10 cellular contexts compared by ENCODE assay signal in the genomic region with DNA sequence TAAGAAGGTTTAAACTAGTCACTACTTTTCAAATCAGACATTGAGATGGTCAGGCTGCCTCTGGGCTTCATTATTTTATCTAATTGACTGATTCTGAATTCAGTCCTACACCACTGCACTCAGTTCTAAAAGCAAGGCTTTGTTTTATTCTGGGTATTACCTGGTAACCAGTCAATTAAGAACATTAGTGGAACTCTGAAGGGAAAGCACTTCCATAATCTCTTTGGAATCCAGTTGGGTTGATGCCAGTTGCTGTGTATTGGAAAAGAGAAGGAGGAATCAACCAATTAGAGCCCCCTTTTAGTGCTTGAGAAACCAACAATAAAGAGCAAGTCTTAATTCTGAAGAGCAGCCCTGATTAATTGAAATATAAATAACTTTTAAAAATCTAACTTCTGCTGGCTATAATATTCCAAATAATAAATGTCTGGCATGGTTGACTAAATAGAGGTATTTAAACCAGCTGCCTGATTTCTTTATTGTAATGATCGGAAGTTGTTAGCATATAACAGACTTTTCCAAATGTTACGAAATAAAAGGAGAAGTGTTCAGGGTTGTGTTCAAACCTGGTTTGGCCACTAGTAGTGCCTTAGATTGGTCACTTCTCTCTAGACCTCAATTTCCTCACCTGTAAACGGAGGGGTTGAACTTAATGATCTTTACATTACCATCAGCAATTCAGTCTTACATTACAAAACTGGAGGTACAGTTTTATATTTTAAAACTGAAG. TPM values are rescaled to one million over a fixed set of nuclear protein-coding genes. Genes with fewer than 3 reads are reported as not detected.
DNase-seq lines count a peak whose midpoint lies in the region; ATAC-seq and TF ChIP-seq lines count a peak whose summit lies in the region.
"Had no signal": no experiment of that assay in that cellular context is flagged by ENCODE, and none has a peak within 500 bp of the region (broad histone marks: within the 10 kb centered on the region; RNA-seq: fewer than 3 reads in every experiment).

No MANE protein-coding gene starts in this region.

- H3K9me3 Mint-ChIP-seq in MCF 10A (ENCODE audit: unreplicated experiment): no peaks in the 10 kb centered on the region

- no peak overlapping the region for H3K4me3 Mint-ChIP-seq in MCF 10A (ENCODE audit: unreplicated experiment)

- peaks cover 30% of the 10 kb centered on the region for H3K36me3 Mint-ChIP-seq in MCF 10A (ENCODE audit: insufficient read depth, unreplicated experiment)

- peaks cover 25% of the 10 kb centered on the region for H3K4me1 Mint-ChIP-seq in MCF 10A (ENCODE audit: insufficient read depth, unreplicated experiment)

- in situ Hi-C loops in transverse colon (cut with MboI; ENCODE audit: low pct_ligation_motif_present in 1 of 4, low pct_unique_long_range_greater_than_20kb in 1 of 4, low sequenced_read_pairs in 3 of 4): no loop called here

- DNase-seq in breast epithelium (ENCODE audit: low spot score in 2 of 2): no peak
- no peak for DNase-seq in MCF 10A (ENCODE audit: unreplicated experiment)
- peak; percentile 77 for DNase-seq in astrocyte of the hippocampus (ENCODE audit: low read depth, low spot score)
- peak; percentile 18 for DNase-seq in left kidney (ENCODE audit: low read depth, low spot score)
- no peak for DNase-seq in transverse colon
- DNase-seq in cerebellum (ENCODE audit: low spot score): no peak
- no peak for DNase-seq in AG08395 (ENCODE audit: low spot score)
- DNase-seq: SHP77 had no signal

- H3K36me3 ChIP-seq in breast epithelium (no peaks in the 10 kb centered on the region), transverse colon (no peaks in the 10 kb centered on the region)
- H3K36me3 ChIP-seq: colonic mucosa had no signal

- peak in 1 of 3 donors; percentile 8 for TF ChIP-seq CTCF in breast epithelium (IDR thresholded peaks at IDR 0.05)
- no peak for TF ChIP-seq CTCF in MCF 10A (IDR thresholded peaks at IDR 0.05; ENCODE audit: unreplicated experiment)
- peak in 3 of 5 experiments; percentile 10 to 48 (median 45) for TF ChIP-seq CTCF in transverse colon (IDR thresholded peaks at IDR 0.05)

- BruUV-seq in MCF 10A (replicated peaks; lab: Mats Ljungman, UMichigan): no TSS peak

- H3K27ac Mint-ChIP-seq in MCF 10A (ENCODE audit: low read depth, unreplicated experiment): no peak overlapping the region

- POLR2A ChIA-PET in MCF 10A (lab: Yijun Ruan, JAX): interaction anchor here (0.6 to 9.5 kb wide), 7 partner anchors 16 to 154 kb away, joined by 3 to 149 read pairs (median 3); a partner anchor contains a TSS

- no peak for ATAC-seq in HG03571 (IDR thresholded peaks at IDR 0.05; ENCODE audit: unreplicated experiment)

- H3K27me3 ChIP-seq in breast epithelium (no peaks in the 10 kb centered on the region), transverse colon (no peaks in the 10 kb centered on the region)
- H3K27me3 ChIP-seq: colonic mucosa had no signal

- no peak for TF ChIP-seq EP300 in transverse colon (IDR thresholded peaks at IDR 0.05; ENCODE audit: low read depth)

- intact Hi-C loops in breast epithelium (cut with DNase I; ENCODE audit: low total_unique reads) (no loop called here), MCF 10A (cut with micrococcal nuclease) (no loop called here), transverse colon (cut with DNase I; ENCODE audit: low total_unique reads) (loop anchor here (2.0 kb wide), 1 partner anchor 31 kb away; a partner anchor contains a TSS)

- H3K9me3 ChIP-seq in breast epithelium (no peaks in the 10 kb centered on the region), transverse colon (no peaks in the 10 kb centered on the region)
- H3K9me3 ChIP-seq: colonic mucosa had no signal

- H3K27ac ChIP-seq in breast epithelium (peak overlapping the region; percentile 67 to 80), transverse colon (peak overlapping the region; percentile 81 to 90 (median 86))
- H3K27ac ChIP-seq: colonic mucosa had no signal

- H3K27me3 Mint-ChIP-seq in MCF 10A (ENCODE audit: insufficient read depth, unreplicated experiment): no peaks in the 10 kb centered on the region

- H3K4me1 ChIP-seq in breast epithelium (peaks cover 0 to 11% of the 10 kb centered on the region in 2 donors), transverse colon (peaks cover 44 to 73% (median 50%) of the 10 kb centered on the region in 4 donors)

- WGBS in transverse colon (ENCODE audit: low coverage in 1 of 2), 2 donors: 54 to 55% methylated on average over 3 of the region's 3 CpGs

- TF ChIP-seq POLR2A in breast epithelium (IDR thresholded peaks at IDR 0.05) (no peak), transverse colon (IDR thresholded peaks at IDR 0.05) (no peak)

- CTCF ChIA-PET in MCF 10A (lab: Yijun Ruan, JAX): no interaction called here

- H3K4me3 ChIP-seq in breast epithelium (no peak overlapping the region), transverse colon (no peak overlapping the region)
- H3K4me3 ChIP-seq: colonic mucosa had no signal

RNA-seq across cellular contexts. Expression of a gene that starts 32.0 kb away (rescaled TPM):
- total RNA-seq in breast epithelium (10 to 100 TPM; 36.4 to 71.7 (median 49.9) TPM), MCF 10A (2022) (86.7 and 99.0 TPM in 2 replicates), transverse colon (10 to 100 TPM; 23.6 to 67.7 (median 36.5) TPM), cerebellum (110 TPM)

Comparison
In these comparisons a context has a peak if more than half of its experiments do, and no peak if none do; other contexts are left out.
1. DNase-seq: peak in astrocyte of the hippocampus (single experiment) and left kidney (single experiment); none in breast epithelium (0 of 2), MCF 10A (single experiment), transverse colon (single experiment), cerebellum (single experiment) and AG08395 (single experiment).